Comparison of ENCODE assay signal across 1 cellular context in the genomic region with DNA sequence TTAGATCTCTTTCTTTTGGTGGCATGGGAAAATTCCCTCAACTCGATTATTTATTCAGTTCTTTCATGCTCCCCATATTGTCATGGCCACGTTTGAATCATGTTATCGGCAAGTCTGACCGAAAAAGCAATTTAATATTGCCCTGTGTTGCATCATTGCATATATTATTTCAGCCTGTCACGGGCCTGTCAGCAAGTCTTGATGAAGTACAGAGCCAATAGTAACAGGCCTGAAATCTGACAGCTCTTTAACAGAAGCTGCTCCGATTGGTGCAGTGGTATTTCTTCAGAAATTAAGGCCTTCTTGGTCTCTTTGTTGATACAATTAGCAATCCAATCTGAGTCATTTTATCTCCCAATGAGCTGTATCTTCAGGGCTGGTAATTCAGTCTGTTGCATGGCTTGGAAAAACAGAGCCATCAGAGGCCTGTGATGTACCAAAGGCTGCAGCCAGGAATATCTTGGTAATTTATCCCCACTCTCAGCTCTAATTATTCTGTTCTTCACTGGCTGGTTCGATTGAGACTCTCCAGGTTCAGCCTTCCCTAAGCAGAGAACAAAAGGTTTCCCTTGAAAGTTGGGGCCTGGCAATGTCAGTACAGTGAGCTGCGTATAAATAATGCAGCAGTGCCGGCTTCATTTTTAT.
TF ChIP-seq lines count a peak whose summit lies in the region.

No MANE protein-coding gene starts in this region.

TF ChIP-seq in SK-N-SH, 30 proteins besides CTCF, POLR2A, EP300 and RAD21 (continued from another document):
- TF ChIP-seq NRF1 (IDR thresholded peaks at IDR 0.05; ENCODE audit: low read depth, low read length) (no peak), GATA2 (CRISPR knock-in tag; IDR thresholded peaks at IDR 0.05) (peak; percentile 92), RCOR1 (IDR thresholded peaks at IDR 0.05; ENCODE audit: low read length) (peak; percentile 94), ELF1 (IDR thresholded peaks at IDR 0.05) (no peak), SMC3 (IDR thresholded peaks at IDR 0.05; ENCODE audit: low read depth, low read length) (0 out of 2 replicates have a peak, but pooled peaks have one; percentile 2), TCF12 (IDR thresholded peaks at IDR 0.05) (peak; percentile 98), NFIC (IDR thresholded peaks at IDR 0.05; ENCODE audit: borderline replicate concordance) (peak; percentile 64), MEF2A (IDR thresholded peaks at IDR 0.05; ENCODE audit: borderline replicate concordance, low read depth) (no peak)
- TF ChIP-seq, protein P1, sequence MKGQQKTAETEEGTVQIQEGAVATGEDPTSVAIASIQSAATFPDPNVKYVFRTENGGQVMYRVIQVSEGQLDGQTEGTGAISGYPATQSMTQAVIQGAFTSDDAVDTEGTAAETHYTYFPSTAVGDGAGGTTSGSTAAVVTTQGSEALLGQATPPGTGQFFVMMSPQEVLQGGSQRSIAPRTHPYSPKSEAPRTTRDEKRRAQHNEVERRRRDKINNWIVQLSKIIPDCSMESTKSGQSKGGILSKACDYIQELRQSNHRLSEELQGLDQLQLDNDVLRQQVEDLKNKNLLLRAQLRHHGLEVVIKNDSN (IDR thresholded peaks at IDR 0.05; ENCODE audit: borderline replicate concordance, low read depth), result no peak
- TF ChIP-seq, protein P2, sequence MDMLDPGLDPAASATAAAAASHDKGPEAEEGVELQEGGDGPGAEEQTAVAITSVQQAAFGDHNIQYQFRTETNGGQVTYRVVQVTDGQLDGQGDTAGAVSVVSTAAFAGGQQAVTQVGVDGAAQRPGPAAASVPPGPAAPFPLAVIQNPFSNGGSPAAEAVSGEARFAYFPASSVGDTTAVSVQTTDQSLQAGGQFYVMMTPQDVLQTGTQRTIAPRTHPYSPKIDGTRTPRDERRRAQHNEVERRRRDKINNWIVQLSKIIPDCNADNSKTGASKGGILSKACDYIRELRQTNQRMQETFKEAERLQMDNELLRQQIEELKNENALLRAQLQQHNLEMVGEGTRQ (IDR thresholded peaks at IDR 0.05; ENCODE audit: borderline replicate concordance, low read depth, low read length), result no peak
- TF ChIP-seq, protein P3, sequence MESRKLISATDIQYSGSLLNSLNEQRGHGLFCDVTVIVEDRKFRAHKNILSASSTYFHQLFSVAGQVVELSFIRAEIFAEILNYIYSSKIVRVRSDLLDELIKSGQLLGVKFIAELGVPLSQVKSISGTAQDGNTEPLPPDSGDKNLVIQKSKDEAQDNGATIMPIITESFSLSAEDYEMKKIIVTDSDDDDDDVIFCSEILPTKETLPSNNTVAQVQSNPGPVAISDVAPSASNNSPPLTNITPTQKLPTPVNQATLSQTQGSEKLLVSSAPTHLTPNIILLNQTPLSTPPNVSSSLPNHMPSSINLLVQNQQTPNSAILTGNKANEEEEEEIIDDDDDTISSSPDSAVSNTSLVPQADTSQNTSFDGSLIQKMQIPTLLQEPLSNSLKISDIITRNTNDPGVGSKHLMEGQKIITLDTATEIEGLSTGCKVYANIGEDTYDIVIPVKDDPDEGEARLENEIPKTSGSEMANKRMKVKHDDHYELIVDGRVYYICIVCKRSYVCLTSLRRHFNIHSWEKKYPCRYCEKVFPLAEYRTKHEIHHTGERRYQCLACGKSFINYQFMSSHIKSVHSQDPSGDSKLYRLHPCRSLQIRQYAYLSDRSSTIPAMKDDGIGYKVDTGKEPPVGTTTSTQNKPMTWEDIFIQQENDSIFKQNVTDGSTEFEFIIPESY (IDR thresholded peaks at IDR 0.05; ENCODE audit: borderline replicate concordance, low read depth), result no peak
